Comparison of ENCODE assay signal across 28 cellular contexts in the genomic region with DNA sequence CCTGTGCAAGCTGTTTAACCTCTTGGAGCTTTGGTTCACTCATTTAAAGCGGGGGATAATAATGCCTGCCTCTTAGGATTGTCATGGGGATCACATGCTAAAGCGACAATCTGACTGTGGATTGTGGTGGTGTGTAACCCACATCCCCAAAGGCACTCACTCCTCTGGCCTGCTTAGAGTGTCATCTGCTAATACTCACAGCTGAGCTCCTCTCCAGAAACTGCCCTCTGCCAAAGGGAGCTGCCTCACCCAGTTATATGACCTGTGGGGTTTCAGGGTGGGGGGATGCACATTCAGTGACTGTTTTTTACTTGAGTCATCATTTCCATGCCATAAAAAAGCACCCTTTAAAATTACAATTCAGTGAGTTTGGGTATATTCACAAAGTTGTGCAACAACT.
DNase-seq lines count a peak whose midpoint lies in the region; ATAC-seq, FAIRE-seq and TF ChIP-seq lines count a peak whose summit lies in the region.
"Had no signal": no experiment of that assay in that cellular context is flagged by ENCODE, and none has a peak within 500 bp of the region (broad histone marks: within the 10 kb centered on the region; RNA-seq: fewer than 3 reads in every experiment).

No MANE protein-coding gene starts in this region.

- no peak overlapping the region for H2BK12ac ChIP-seq in trophoblast cell (ENCODE audit: low read length)

- no peaks in the 10 kb centered on the region for H3K36me3 ChIP-seq in trophoblast cell (ENCODE audit: control insufficient read depth in 1 of 2, insufficient read depth in 2 of 2, low read length in 2 of 2)
- H3K36me3 ChIP-seq: neural progenitor cell, SJSA1, stomach, tibial nerve had no signal

- POLR2A ChIA-PET in GM10248 (lab: Yijun Ruan, JAX) = no interaction called here

- no peak overlapping the region for H3K4me2 ChIP-seq in trophoblast cell (ENCODE audit: low read length)
- H3K4me2 ChIP-seq: neural progenitor cell had no signal

- CTCF ChIA-PET in GM10248 (lab: Yijun Ruan, JAX) = interaction anchor here (1.1 kb wide), 1 partner anchor 21 kb away, joined by 6 read pairs; no protein-coding TSS in a partner anchor

- peak; percentile 57 for FAIRE-seq in HTR-8/SVneo (lab: Jason Lieb, UNC)
- FAIRE-seq: endometrium, GM12878 had no signal

- H3K9me3 ChIP-seq in trophoblast cell (ENCODE audit: insufficient read depth, low read depth, low read length) = no peaks in the 10 kb centered on the region
- H3K9me3 ChIP-seq: SJSA1, stomach, tibial nerve had no signal

- no peak overlapping the region for H2AK5ac ChIP-seq in trophoblast cell (ENCODE audit: low read length)

- no peaks in the 10 kb centered on the region for H3K79me2 ChIP-seq in trophoblast cell (ENCODE audit: control insufficient read depth, insufficient read depth, low read length, poor library complexity)

- H3K4ac ChIP-seq in trophoblast cell (ENCODE audit: low read depth, low read length) = no peak overlapping the region

- H3K4me3 ChIP-seq in choroid plexus epithelial cell (ENCODE audit: low read depth, low read length) (no peak overlapping the region), trophoblast cell (ENCODE audit: low read depth, low read length) (no peak overlapping the region)
- H3K4me3 ChIP-seq: GM12878, neural progenitor cell, SJSA1, stomach, tibial nerve had no signal

- H2BK5ac ChIP-seq in trophoblast cell (ENCODE audit: low read depth, low read length, poor library complexity) = no peak overlapping the region

- ATAC-seq in GM21526 (IDR thresholded peaks at IDR 0.05; ENCODE audit: low FRiP score, unreplicated experiment) (no peak), HG03432 (IDR thresholded peaks at IDR 0.05; ENCODE audit: unreplicated experiment) (no peak), GM19463 (IDR thresholded peaks at IDR 0.05; ENCODE audit: unreplicated experiment) (no peak)
- ATAC-seq: GM12878, left cardiac atrium, Panc1 had no signal

- no peak overlapping the region for H2BK120ac ChIP-seq in trophoblast cell (ENCODE audit: insufficient read depth, low read length, poor library complexity)

- WGBS in trophoblast cell (ENCODE audit: extremely low coverage, insufficient coverage, insufficient read length) = no CpG with 5 or more reads among the region's 2 CpGs

- H4K12ac ChIP-seq in trophoblast cell (ENCODE audit: low read depth, low read length) = no peak overlapping the region

- no peaks in the 10 kb centered on the region for H3K79me1 ChIP-seq in trophoblast cell (ENCODE audit: low read length)

- H3K23ac ChIP-seq in trophoblast cell (ENCODE audit: low read length) = peak overlapping the region; percentile 33

- no peak overlapping the region for H2AFZ ChIP-seq in trophoblast cell (ENCODE audit: insufficient read depth, low read length, poor library complexity)
- H2AFZ ChIP-seq: neural progenitor cell had no signal

- H3K9ac ChIP-seq in trophoblast cell (ENCODE audit: low read length) = no peak overlapping the region
- H3K9ac ChIP-seq: neural progenitor cell had no signal

- no peak overlapping the region for H3K18ac ChIP-seq in trophoblast cell (ENCODE audit: low read length)

- no peak overlapping the region for H3K14ac ChIP-seq in trophoblast cell (ENCODE audit: low read length)

- H4K8ac ChIP-seq in trophoblast cell (ENCODE audit: low read depth, low read length) = no peak overlapping the region

- peak; percentile 91 for DNase-seq in EL
- DNase-seq in HTR-8/SVneo (ENCODE audit: insufficient read length, low spot score) = peak; percentile 28
- DNase-seq in choroid plexus epithelial cell (ENCODE audit: low read depth) = peak; percentile 10
- DNase-seq in trophoblast cell = no peak
- DNase-seq in GM10248 (ENCODE audit: extremely low spot score) = no peak
- DNase-seq: activated CD4-positive, alpha-beta T cell treated with anti-CD3 and anti-CD28 coated beads, Interleukin-2, amount 10 ng/mL, durations not matched to agents 24 days and 14 days; activated naive CD4-positive, alpha-beta T cell treated with anti-CD3 and anti-CD28 coated beads for 36 hours; activated T-cell treated with anti-CD3 and anti-CD28 coated beads, Interleukin-2, amount 50 U/mL, for 48 hours; AML-193; caudate nucleus; dermis blood vessel endothelial cell; GF-D8; H7; left cardiac atrium; NCI-H524 treated with DMSO at 0.1 percent for 48 hours; NK-92 treated with Interleukin-12 subunit alpha and Interleukin-12 subunit beta, amount 100 ng/mL, for 24 hours; stimulated activated CD8-positive, alpha-beta memory T cell treated with anti-CD3 and anti-CD28 coated beads, Interleukin-4, amount 100 ng/mL, for 48 hours; stomach had no signal

- H3K27me3 ChIP-seq in trophoblast cell (ENCODE audit: insufficient read depth, low read length) = no peaks in the 10 kb centered on the region
- H3K27me3 ChIP-seq: neural progenitor cell, tibial nerve had no signal

- TF ChIP-seq CTCF in choroid plexus epithelial cell (conservative IDR thresholded peaks at IDR 0.05; ENCODE audit: low read depth, low read length) (no peak), GM10248 (IDR thresholded peaks at IDR 0.05; ENCODE audit: control extremely low read depth, extremely low read depth, low read depth, missing control alignments) (no peak)

- H3K4me1 ChIP-seq in trophoblast cell (ENCODE audit: control insufficient read depth in 1 of 2, insufficient read depth in 2 of 2, low read length in 2 of 2) = no peaks in the 10 kb centered on the region
- H3K4me1 ChIP-seq: SJSA1, tibial nerve had no signal

- no peak overlapping the region for H3K27ac ChIP-seq in trophoblast cell (ENCODE audit: low read depth, low read length)
- H3K27ac ChIP-seq: neural progenitor cell, SJSA1, stomach, tibial nerve, VCaP had no signal

- H4K91ac ChIP-seq in trophoblast cell (ENCODE audit: low read depth, low read length) = no peak overlapping the region

Comparison
In these comparisons a context has a peak if more than half of its experiments do, and no peak if none do; other contexts are left out.
1. DNase-seq: peak in EL (single experiment), HTR-8/SVneo (single experiment) and choroid plexus epithelial cell (single experiment); none in trophoblast cell (0 of 2) and GM10248 (single experiment).